ENCODE assay signal across 2 cellular contexts in the genomic region with DNA sequence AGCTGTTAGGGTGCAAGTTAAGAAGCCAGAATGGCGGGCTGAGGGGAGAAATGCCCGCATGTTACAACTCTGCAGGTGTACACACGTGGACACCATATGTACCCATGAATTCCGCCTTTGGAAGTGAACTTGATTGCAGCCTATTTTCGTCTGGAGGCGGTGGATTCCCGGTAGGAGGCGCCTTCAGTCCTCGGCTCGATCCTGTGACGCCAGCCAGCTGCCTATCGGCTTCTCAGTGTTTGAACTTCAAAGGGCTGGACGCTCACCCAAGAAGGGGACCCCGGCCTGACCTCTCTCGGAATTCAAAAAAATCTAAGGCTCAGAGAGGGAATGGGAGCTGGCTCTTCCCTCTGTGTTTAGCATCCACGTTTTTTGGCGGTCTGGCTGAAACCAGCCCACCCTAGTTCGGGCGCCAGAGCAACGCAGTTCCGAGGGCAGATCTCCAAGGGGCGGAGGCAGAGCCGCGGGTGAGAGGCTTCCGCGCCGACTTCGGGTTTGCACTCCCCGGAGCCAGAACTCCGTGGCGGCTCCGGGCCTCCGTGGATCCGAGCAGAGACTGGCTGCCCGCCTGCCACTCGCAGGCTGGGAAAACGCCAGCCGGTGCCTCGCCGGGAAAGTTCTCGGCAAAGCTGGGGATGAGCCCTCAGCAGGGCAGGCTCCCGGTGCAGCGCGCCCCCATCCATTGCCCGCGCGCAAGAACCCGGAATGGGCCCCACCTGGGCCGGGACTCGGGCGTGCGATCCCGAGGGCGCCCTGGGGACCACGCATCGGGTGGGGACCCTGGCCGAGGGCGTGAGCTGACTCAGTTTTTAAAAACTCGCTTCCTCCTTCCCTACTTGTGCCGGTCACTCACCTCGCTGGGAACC.
A peak's percentile ranks its signal among the peaks of the same experiment; 100 is the strongest.
TF ChIP-seq lines count a peak whose summit lies in the region.

No MANE protein-coding gene starts in this region.

TF ChIP-seq in HEK293, 187 proteins besides CTCF, POLR2A, EP300 and RAD21 (continues in another document):
- TF ChIP-seq ZNF561 (tag by site-specific recombination; IDR thresholded peaks at IDR 0.05; ENCODE audit: borderline replicate concordance), result peak; percentile 76; the same call in 1 of the 2 replicates
- no peak for TF ChIP-seq AEBP2 (tag by site-specific recombination; IDR thresholded peaks at IDR 0.05; ENCODE audit: borderline replicate concordance)
- TF ChIP-seq ZBTB20 (tag by site-specific recombination; IDR thresholded peaks at IDR 0.05), result peak; percentile 80
- peak; percentile 91 for TF ChIP-seq ZNF600 (tag by site-specific recombination; IDR thresholded peaks at IDR 0.05)
- peak; percentile 99 for TF ChIP-seq ZFP69B (tag by site-specific recombination; IDR thresholded peaks at IDR 0.05)
- TF ChIP-seq SP2 (tag by site-specific recombination; IDR thresholded peaks at IDR 0.05), result peak; percentile 55; the same call in 1 of the 2 replicates
- peak; percentile 99 for TF ChIP-seq ZNF692 (tag by site-specific recombination; IDR thresholded peaks at IDR 0.05)
- peak; percentile 65 for TF ChIP-seq ZEB2 (tag by site-specific recombination; IDR thresholded peaks at IDR 0.05)
- TF ChIP-seq KLF17 (tag by site-specific recombination; IDR thresholded peaks at IDR 0.05), result peak; percentile 41; the same call in 1 of the 2 replicates
- TF ChIP-seq ZNF169 (tag by site-specific recombination; IDR thresholded peaks at IDR 0.05), result no peak
- TF ChIP-seq SCRT1 (tag by site-specific recombination; IDR thresholded peaks at IDR 0.05; ENCODE audit: borderline replicate concordance), result no peak
- TF ChIP-seq ZSCAN30 (tag by site-specific recombination; IDR thresholded peaks at IDR 0.05), result 0 out of 2 replicates have a peak, but pooled peaks have one; percentile 39
- TF ChIP-seq ZNF211 (tag by site-specific recombination; IDR thresholded peaks at IDR 0.05; ENCODE audit: low read depth), result no peak
- peak; percentile 73 for TF ChIP-seq ZNF223 (tag by site-specific recombination; IDR thresholded peaks at IDR 0.05)
- 0 out of 2 replicates have a peak, but pooled peaks have one; percentile 32 for TF ChIP-seq KLF16 (tag by site-specific recombination; IDR thresholded peaks at IDR 0.05)
- TF ChIP-seq ZBTB17 (tag by site-specific recombination; IDR thresholded peaks at IDR 0.05), result peak; percentile 81
- 0 out of 2 replicates have a peak, but pooled peaks have one; percentile 40 for TF ChIP-seq ZBTB21 (tag by site-specific recombination; IDR thresholded peaks at IDR 0.05)
- 0 out of 2 replicates have a peak, but pooled peaks have one; percentile 43 for TF ChIP-seq ZFP37 (tag by site-specific recombination; IDR thresholded peaks at IDR 0.05)
- peak; percentile 49; the same call in 1 of the 2 replicates for TF ChIP-seq ZNF610 (tag by site-specific recombination; IDR thresholded peaks at IDR 0.05; ENCODE audit: borderline replicate concordance)
- peak; percentile 25; the same call in 1 of the 2 replicates for TF ChIP-seq ZBTB48 (tag by site-specific recombination; IDR thresholded peaks at IDR 0.05)
- TF ChIP-seq ZNF248 (tag by site-specific recombination; IDR thresholded peaks at IDR 0.05), result no peak
- TF ChIP-seq, protein P1, sequence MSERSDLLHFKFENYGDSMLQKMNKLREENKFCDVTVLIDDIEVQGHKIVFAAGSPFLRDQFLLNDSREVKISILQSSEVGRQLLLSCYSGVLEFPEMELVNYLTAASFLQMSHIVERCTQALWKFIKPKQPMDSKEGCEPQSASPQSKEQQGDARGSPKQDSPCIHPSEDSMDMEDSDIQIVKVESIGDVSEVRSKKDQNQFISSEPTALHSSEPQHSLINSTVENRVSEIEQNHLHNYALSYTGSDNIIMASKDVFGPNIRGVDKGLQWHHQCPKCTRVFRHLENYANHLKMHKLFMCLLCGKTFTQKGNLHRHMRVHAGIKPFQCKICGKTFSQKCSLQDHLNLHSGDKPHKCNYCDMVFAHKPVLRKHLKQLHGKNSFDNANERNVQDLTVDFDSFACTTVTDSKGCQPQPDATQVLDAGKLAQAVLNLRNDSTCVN (tag by site-specific recombination; optimal IDR thresholded peaks at IDR 0.05), result peak; percentile 91
- TF ChIP-seq ZNF660 (tag by site-specific recombination; IDR thresholded peaks at IDR 0.05), result peak; percentile 57; the same call in 1 of the 2 replicates

TF ChIP-seq in GM12878, 131 proteins besides CTCF, POLR2A, EP300 and RAD21:
- TF ChIP-seq SP1 (IDR thresholded peaks at IDR 0.05; ENCODE audit: low read depth, low read length), result no peak
- no peak for TF ChIP-seq SPI1 (IDR thresholded peaks at IDR 0.05; ENCODE audit: borderline replicate concordance, insufficient read depth, low read depth, low read length)
- TF ChIP-seq YY1 (IDR thresholded peaks at IDR 0.05; ENCODE audit: low read depth, low read length), result no peak
- no peak for TF ChIP-seq FOS (IDR thresholded peaks at IDR 0.05; ENCODE audit: borderline replicate concordance, extremely low read depth, insufficient read length)
- 0 out of 2 replicates have a peak, but pooled peaks have one; percentile 13 for TF ChIP-seq IKZF1 (conservative IDR thresholded peaks at IDR 0.05)
- TF ChIP-seq RAD51 (IDR thresholded peaks at IDR 0.05), result no peak
- TF ChIP-seq SMC3 (IDR thresholded peaks at IDR 0.05; ENCODE audit: borderline replicate concordance, low read length), result peak; percentile 57; the same call in 1 of the 2 replicates
